In the genomic region with DNA sequence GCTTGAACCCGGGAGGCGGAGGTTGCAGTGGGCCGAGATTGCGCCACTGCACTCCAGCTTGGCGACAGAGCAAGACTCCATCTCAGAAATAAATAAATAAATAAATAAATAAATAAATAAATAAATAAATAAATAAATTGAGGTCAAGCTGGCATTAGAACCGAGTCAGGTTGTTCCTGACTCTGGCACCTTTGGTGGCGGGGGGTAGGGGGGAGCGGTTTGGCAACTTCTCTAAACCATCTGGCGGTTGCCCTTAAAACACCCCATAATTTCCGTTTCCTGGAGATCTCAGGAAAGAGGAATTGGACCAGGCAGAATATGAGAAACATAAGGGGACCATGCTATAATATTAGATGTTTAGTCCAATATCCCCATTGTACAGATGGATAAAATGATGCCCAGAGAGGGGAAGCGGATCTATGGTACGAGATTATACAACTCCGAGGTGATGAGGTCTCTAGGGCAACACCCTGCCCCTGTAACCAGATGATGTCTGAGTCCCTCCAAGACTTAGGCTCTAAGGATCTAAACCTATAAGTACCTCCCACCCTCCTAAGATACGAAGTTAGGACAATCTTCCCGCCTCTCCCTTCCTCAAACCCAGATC, we compare ENCODE assay signal across 8 cellular contexts. TPM values are rescaled to one million over a fixed set of nuclear protein-coding genes. Genes with fewer than 3 reads are reported as not detected.
DNase-seq lines count a peak whose midpoint lies in the region; ATAC-seq, FAIRE-seq and TF ChIP-seq lines count a peak whose summit lies in the region.

No MANE protein-coding gene starts in this region.

- 90% methylated on average over 15 of the region's 15 CpGs for WGBS in HepG2 (ENCODE audit: low lambda C conversion rate)
- 63 to 79% methylated on average over 9 to 15 of the region's 15 CpGs for WGBS in transverse colon (ENCODE audit: low coverage in 1 of 2), 2 donors

- peaks cover 2% of the 10 kb centered on the region for H3K36me3 Mint-ChIP-seq in activated naive CD8-positive, alpha-beta T cell treated with anti-CD3 and anti-CD28 coated beads, Interleukin-2, amount 10 ng/mL, durations not matched to agents 7 days and 5 days

- TF ChIP-seq RAD21 in HepG2 (CRISPR knock-in tag; IDR thresholded peaks at IDR 0.05), result no peak

- peak overlapping the region; percentile 73 for H3K9ac ChIP-seq in HepG2 (ENCODE audit: insufficient read depth, low read depth, low read length)

- POLR2A ChIA-PET in activated naive CD8-positive, alpha-beta T cell treated with anti-CD3 and anti-CD28 coated beads, Interleukin-2, amount 10 ng/mL, durations not matched to agents 7 days and 5 days (lab: Charles Lee), result interaction anchor here (1.1 to 1.8 kb wide), 3 partner anchors 210 to 505 kb away, joined by 3 to 4 read pairs (median 3); a partner anchor contains a TSS
- POLR2A ChIA-PET in HepG2 (lab: Yijun Ruan, JAX), result interaction anchor here (1.2 to 4.6 kb wide), 4 partner anchors 11 to 199 kb away, joined by 3 to 26 read pairs (median 5); no protein-coding TSS in a partner anchor

- H3K9me3 ChIP-seq in HepG2 (ENCODE audit: low read length) (no peaks in the 10 kb centered on the region), transverse colon (no peaks in the 10 kb centered on the region)

- peaks cover 35% of the 10 kb centered on the region for H3K4me1 Mint-ChIP-seq in activated naive CD8-positive, alpha-beta T cell treated with anti-CD3 and anti-CD28 coated beads, Interleukin-2, amount 10 ng/mL, durations not matched to agents 7 days and 5 days

- peaks cover 5% of the 10 kb centered on the region for H3K79me2 ChIP-seq in ACC112 (ENCODE audit: control insufficient read depth, insufficient read depth, low read length, unreplicated experiment)
- peaks cover 11% of the 10 kb centered on the region for H3K79me2 ChIP-seq in HepG2 (ENCODE audit: insufficient read depth, low read length)

- H3K27ac ChIP-seq in ACC112 (ENCODE audit: low read depth, low read length) (no peak overlapping the region), HepG2 (ENCODE audit: extremely low read length, insufficient read depth, low read length) (peak overlapping the region; percentile 77), transverse colon (peak overlapping the region; percentile 88 to 96 (median 90))

- peak overlapping the region; percentile 90 for H3K4me2 ChIP-seq in HepG2 (ENCODE audit: low read depth, low read length)

- CTCF ChIA-PET in HepG2 (lab: Yijun Ruan, JAX; ENCODE audit: low intra/inter-chr PET ratio, low total read pairs), result interaction anchor here (1.4 to 2.7 kb wide), 4 partner anchors 13 to 142 kb away, joined by 6 to 11 read pairs (median 9); no protein-coding TSS in a partner anchor

- no peak for DNase-seq in activated naive CD8-positive, alpha-beta T cell treated with anti-CD3 and anti-CD28 coated beads, Interleukin-2, amount 10 ng/mL, durations not matched to agents 7 days and 5 days
- DNase-seq in HepG2 (ENCODE audit: low spot score) (no peak), transverse colon (no peak), D721Med (ENCODE audit: insufficient read length, low spot score) (no peak), amniotic stem cell (lab: John Stamatoyannopoulos, UW) (no peak), NCI-H345 treated with DMSO at 0.1 percent for 48 hours (lab: John Stamatoyannopoulos, UW; ENCODE audit: unreplicated experiment) (no peak)

- no TSS peak for BruUV-seq in HepG2 (replicated peaks; lab: Mats Ljungman, UMichigan)

- TF ChIP-seq EP300 in HepG2 (IDR thresholded peaks at IDR 0.05; ENCODE audit: low read depth in 2 of 2, low read length in 2 of 2), result no peak
- no peak for TF ChIP-seq EP300 in HepG2 (CRISPR knock-in tag; IDR thresholded peaks at IDR 0.05; ENCODE audit: borderline replicate concordance)
- no peak for TF ChIP-seq EP300 in transverse colon (IDR thresholded peaks at IDR 0.05; ENCODE audit: low read depth)

- H3K4me3 ChIP-seq in ACC112 (ENCODE audit: low read depth, low read length), result peak overlapping the region; percentile 87
- peak overlapping the region; percentile 63 to 90 (median 86) for H3K4me3 ChIP-seq in HepG2 (replicated peaks in 1 of 3; ENCODE audit: insufficient read depth in 1 of 3, low read depth in 2 of 3, low read length in 3 of 3)
- peak overlapping the region; percentile 53 to 92 (median 76) for H3K4me3 ChIP-seq in transverse colon

- H3K4me1 ChIP-seq in ACC112 (ENCODE audit: control insufficient read depth, insufficient read depth, low read length, unreplicated experiment) (peaks cover 15% of the 10 kb centered on the region), HepG2 (ENCODE audit: insufficient read depth, low read length) (peaks cover 55% of the 10 kb centered on the region), transverse colon (peaks cover 0 to 18% (median 11%) of the 10 kb centered on the region in 4 donors)

- H3K36me3 ChIP-seq in ACC112 (ENCODE audit: insufficient read depth, low read length) (no peaks in the 10 kb centered on the region), HepG2 (replicated peaks in 1 of 2; ENCODE audit: control insufficient read depth in 1 of 2, insufficient read depth in 2 of 2, low read length in 2 of 2) (peaks cover 3 to 16% of the 10 kb centered on the region in 2 experiments; a peak in 4 of 5 replicates), transverse colon (peaks cover 0 to 5% (median 0%) of the 10 kb centered on the region in 4 donors)

- H3K4me3 Mint-ChIP-seq in activated naive CD8-positive, alpha-beta T cell treated with anti-CD3 and anti-CD28 coated beads, Interleukin-2, amount 10 ng/mL, durations not matched to agents 7 days and 5 days, result peak overlapping the region; percentile 98

- H3K27me3 Mint-ChIP-seq in activated naive CD8-positive, alpha-beta T cell treated with anti-CD3 and anti-CD28 coated beads, Interleukin-2, amount 10 ng/mL, durations not matched to agents 7 days and 5 days, result no peaks in the 10 kb centered on the region

- H3K27ac Mint-ChIP-seq in activated naive CD8-positive, alpha-beta T cell treated with anti-CD3 and anti-CD28 coated beads, Interleukin-2, amount 10 ng/mL, durations not matched to agents 7 days and 5 days, result peak overlapping the region; percentile 94

- in situ Hi-C loops in HepG2 (cut with HindIII; ENCODE audit: extremely low pct_ligation_motif_present, low pct_unique_long_range_greater_than_20kb), result loop anchor here (5.0 kb wide), 1 partner anchor 81 kb away; no protein-coding TSS in a partner anchor
- in situ Hi-C loops in transverse colon (cut with MboI; ENCODE audit: low pct_ligation_motif_present in 1 of 4, low pct_unique_long_range_greater_than_20kb in 1 of 4, low sequenced_read_pairs in 3 of 4), result no loop called here

- no peaks in the 10 kb centered on the region for H4K20me1 ChIP-seq in HepG2 (ENCODE audit: insufficient read depth, low read length)

- H3K27me3 ChIP-seq in ACC112 (ENCODE audit: insufficient read depth, low read length), result no peaks in the 10 kb centered on the region
- no peaks in the 10 kb centered on the region for H3K27me3 ChIP-seq in HepG2 (ENCODE audit: control insufficient read depth in 1 of 2, insufficient read depth in 2 of 2, low read length in 2 of 2)
- H3K27me3 ChIP-seq in transverse colon, result no peaks in the 10 kb centered on the region

- ATAC-seq in HG03196 (IDR thresholded peaks at IDR 0.05; ENCODE audit: unreplicated experiment), result peak; percentile 3
- ATAC-seq in activated naive CD8-positive, alpha-beta T cell treated with anti-CD3 and anti-CD28 coated beads, Interleukin-2, amount 10 ng/mL, durations not matched to agents 7 days and 5 days (ENCODE audit: low read depth), result no peak
- ATAC-seq in HepG2, result no peak

- FAIRE-seq in HepG2 (lab: Jason Lieb, UNC) (no peak), D721Med (lab: Jason Lieb, UNC) (no peak)

- H3K9me3 Mint-ChIP-seq in activated naive CD8-positive, alpha-beta T cell treated with anti-CD3 and anti-CD28 coated beads, Interleukin-2, amount 10 ng/mL, durations not matched to agents 7 days and 5 days, result no peaks in the 10 kb centered on the region

- intact Hi-C loops in HepG2 (cut with micrococcal nuclease; ENCODE audit: unreplicated experiment) (loop anchor here (5.0 kb wide), 1 partner anchor 36 kb away; no protein-coding TSS in a partner anchor), transverse colon (cut with DNase I; ENCODE audit: low total_unique reads) (no loop called here)

- TF ChIP-seq POLR2A in HepG2 (IDR thresholded peaks at IDR 0.05; ENCODE audit: insufficient read depth in 1 of 2, low read depth in 2 of 2, low read length in 2 of 2) (no peak), transverse colon (IDR thresholded peaks at IDR 0.05) (no peak)

- TF ChIP-seq CTCF in HepG2 (CRISPR knock-in tag; IDR thresholded peaks at IDR 0.05), result no peak
- TF ChIP-seq CTCF in transverse colon (IDR thresholded peaks at IDR 0.05), result no peak
- TF ChIP-seq CTCF in D721Med (IDR thresholded peaks at IDR 0.05; ENCODE audit: insufficient read depth, missing control alignments), result no peak

- peak overlapping the region; percentile 54 for H2AFZ ChIP-seq in ACC112 (ENCODE audit: low read length, unreplicated experiment)
- no peak overlapping the region for H2AFZ ChIP-seq in HepG2 (ENCODE audit: low read length)

RNA-seq across cellular contexts. Expression of a gene that starts 0.8 kb away (rescaled TPM):
- 10 to 100 TPM; 21.6 to 23.2 TPM for total RNA-seq in activated naive CD8-positive, alpha-beta T cell treated with anti-CD3 and anti-CD28 coated beads, Interleukin-2, amount 10 ng/mL, durations not matched to agents 7 days and 5 days
- total RNA-seq in HepG2 (2016; rRNA removed; fragmentation: Illumina TruSeq; extraction: Trizol) (22.0 and 29.5 TPM in 2 replicates), transverse colon (10 to 100 TPM in 2 of 4 donors, 1 to 10 TPM in 2; 4.9 to 19.7 (median 11.0) TPM)
- 3.9 and 4.4 TPM in 2 replicates for total RNA-seq in HepG2 (2016; cell fraction: cytosol; rRNA removed; fragmentation: Illumina TruSeq; extraction: Trizol; ENCODE audit: low read depth)
- 20.1 and 28.8 TPM in 2 replicates for total RNA-seq in HepG2 (2016; cell fraction: insoluble cytoplasmic fraction; rRNA removed; fragmentation: Illumina TruSeq; extraction: Trizol)
- 7.9 and 8.5 TPM in 2 replicates for total RNA-seq in HepG2 (2016; cell fraction: membrane; rRNA removed; fragmentation: Illumina TruSeq; extraction: Trizol)
- 24.4 and 27.6 TPM in 2 replicates for total RNA-seq in HepG2 (2016; cell fraction: nucleus; rRNA removed; fragmentation: Illumina TruSeq; extraction: Trizol)
- 11.8 and 15.6 TPM in 2 replicates for polyA plus RNA-seq in HepG2 (2011; rRNA removed)
- 10.2 and 14.3 TPM in 2 replicates for polyA plus RNA-seq in HepG2 (2011; cell fraction: cytosol; rRNA removed)
- polyA plus RNA-seq in HepG2 (2011; cell fraction: nucleus; rRNA removed), result 19.1 and 25.1 TPM in 2 replicates
- polyA plus RNA-seq in HepG2 (2012), result 12.8 and 16.8 TPM in 2 replicates
- 3.4 and 4.0 TPM in 2 replicates for polyA plus RNA-seq in HepG2 (2016; cell fraction: cytosol; fragmentation: Illumina TruSeq; extraction: Trizol; ENCODE audit: low read depth)
- 13.3 and 16.1 TPM in 2 replicates for polyA plus RNA-seq in HepG2 (2016; cell fraction: insoluble cytoplasmic fraction; fragmentation: Illumina TruSeq; extraction: Trizol; ENCODE audit: low read depth)
- 4.9 and 5.7 TPM in 2 replicates for polyA plus RNA-seq in HepG2 (2016; cell fraction: membrane; fragmentation: Illumina TruSeq; extraction: Trizol; ENCODE audit: low read depth)
- polyA plus RNA-seq in HepG2 (2016; cell fraction: nucleus; fragmentation: Illumina TruSeq; extraction: Trizol; ENCODE audit: insufficient read depth, low read depth), result 19.8 and 22.4 TPM in 2 replicates
- polyA minus RNA-seq in HepG2 (2011; rRNA and poly(A)+ RNA removed; ENCODE audit: low replicate concordance), result 46.3 and 159 TPM in 2 replicates
- 15.1 and 19.1 TPM in 2 replicates for polyA minus RNA-seq in HepG2 (2011; cell fraction: cytosol; rRNA and poly(A)+ RNA removed)
- polyA minus RNA-seq in HepG2 (2011; cell fraction: nucleus; rRNA and poly(A)+ RNA removed), result 22.1 and 24.0 TPM in 2 replicates
